25 cellular contexts compared by ENCODE assay signal in genomic region chrX:70234355-70234754, GRCh38. TPM values are rescaled to one million over a fixed set of nuclear protein-coding genes. Genes with fewer than 3 reads are reported as not detected.
A peak's percentile ranks its signal among the peaks of the same experiment; 100 is the strongest.
DNase-seq lines count a peak whose midpoint lies in the region; ATAC-seq, FAIRE-seq and TF ChIP-seq lines count a peak whose summit lies in the region.
"Had no signal": no experiment of that assay in that cellular context is flagged by ENCODE, and none has a peak within 500 bp of the region (broad histone marks: within the 10 kb centered on the region; RNA-seq: fewer than 3 reads in every experiment).

Gene AWAT1, plus strand, starts transcription at chrX:70234655. Its CDS starts 41 bp downstream, at chrX:70234696.

- no peak within 1 kb of the TSS for H2AFZ ChIP-seq in trophoblast cell (ENCODE audit: insufficient read depth, low read length, poor library complexity)
- H2AFZ ChIP-seq: GM23338 had no signal

- peak within 1 kb of the TSS; percentile 79 for H3K27ac Mint-ChIP-seq in stimulated activated naive CD8-positive, alpha-beta T cell treated with anti-CD3 and anti-CD28 coated beads, Interleukin-15, Interleukin-2, amounts not matched to agents 100 ng/mL and 50 ng/mL, for 24 hours
- H3K27ac Mint-ChIP-seq in activated naive CD8-positive, alpha-beta T cell treated with anti-CD3 and anti-CD28 coated beads for 36 hours = peak within 1 kb of the TSS; percentile 48
- H3K27ac Mint-ChIP-seq in Caco-2 (ENCODE audit: unreplicated experiment) = no peak within 1 kb of the TSS
- H3K27ac Mint-ChIP-seq: CD14-positive monocyte; CD4-positive, alpha-beta memory T cell; GM23338 had no signal

- no peaks in the 10 kb centered on the region for H3K79me2 ChIP-seq in trophoblast cell (ENCODE audit: control insufficient read depth, insufficient read depth, low read length, poor library complexity)

- H3K27me3 ChIP-seq in trophoblast cell (ENCODE audit: insufficient read depth, low read length) (no peaks in the 10 kb centered on the region), Caco-2 (replicated peaks; ENCODE audit: control insufficient read depth, insufficient read depth, low read length) (no peaks in the 10 kb centered on the region)

- peaks cover 54% of the 10 kb centered on the region for H3K4me1 Mint-ChIP-seq in stimulated activated naive CD8-positive, alpha-beta T cell treated with anti-CD3 and anti-CD28 coated beads, Interleukin-15, Interleukin-2, amounts not matched to agents 100 ng/mL and 50 ng/mL, for 24 hours (ENCODE audit: low read depth)
- peaks cover 18% of the 10 kb centered on the region for H3K4me1 Mint-ChIP-seq in activated naive CD8-positive, alpha-beta T cell treated with anti-CD3 and anti-CD28 coated beads for 36 hours
- H3K4me1 Mint-ChIP-seq in Caco-2 (ENCODE audit: low read depth, unreplicated experiment) = no peaks in the 10 kb centered on the region
- H3K4me1 Mint-ChIP-seq: CD4-positive, alpha-beta memory T cell; GM23338 had no signal

- H2AK5ac ChIP-seq in trophoblast cell (ENCODE audit: low read length) = no peak within 1 kb of the TSS

- H3K36me3 Mint-ChIP-seq in stimulated activated naive CD8-positive, alpha-beta T cell treated with anti-CD3 and anti-CD28 coated beads, Interleukin-15, Interleukin-2, amounts not matched to agents 100 ng/mL and 50 ng/mL, for 24 hours (ENCODE audit: low read depth) = peaks cover 4% of the 10 kb centered on the region
- H3K36me3 Mint-ChIP-seq in activated naive CD8-positive, alpha-beta T cell treated with anti-CD3 and anti-CD28 coated beads for 36 hours = peaks cover 1% of the 10 kb centered on the region
- H3K36me3 Mint-ChIP-seq in Caco-2 (ENCODE audit: insufficient read depth, unreplicated experiment) = no peaks in the 10 kb centered on the region
- H3K36me3 Mint-ChIP-seq: CD14-positive monocyte; CD4-positive, alpha-beta memory T cell had no signal

- no peaks in the 10 kb centered on the region for H3K9me3 Mint-ChIP-seq in stimulated activated naive CD8-positive, alpha-beta T cell treated with anti-CD3 and anti-CD28 coated beads, Interleukin-15, Interleukin-2, amounts not matched to agents 100 ng/mL and 50 ng/mL, for 24 hours
- H3K9me3 Mint-ChIP-seq in activated naive CD8-positive, alpha-beta T cell treated with anti-CD3 and anti-CD28 coated beads for 36 hours = no peaks in the 10 kb centered on the region
- no peaks in the 10 kb centered on the region for H3K9me3 Mint-ChIP-seq in Caco-2 (ENCODE audit: unreplicated experiment)
- H3K9me3 Mint-ChIP-seq: CD4-positive, alpha-beta memory T cell; GM23338 had no signal

- H3K18ac ChIP-seq in trophoblast cell (ENCODE audit: low read length) = no peak within 1 kb of the TSS

- no peak within 1 kb of the TSS for H3K23ac ChIP-seq in trophoblast cell (ENCODE audit: low read length)

- H4K8ac ChIP-seq in trophoblast cell (ENCODE audit: low read depth, low read length) = no peak within 1 kb of the TSS

- H2BK5ac ChIP-seq in trophoblast cell (ENCODE audit: low read depth, low read length, poor library complexity) = no peak within 1 kb of the TSS

- peak within 1 kb of the TSS; percentile 39 for H3K4me3 Mint-ChIP-seq in stimulated activated naive CD8-positive, alpha-beta T cell treated with anti-CD3 and anti-CD28 coated beads, Interleukin-15, Interleukin-2, amounts not matched to agents 100 ng/mL and 50 ng/mL, for 24 hours
- H3K4me3 Mint-ChIP-seq in activated naive CD8-positive, alpha-beta T cell treated with anti-CD3 and anti-CD28 coated beads for 36 hours = no peak within 1 kb of the TSS
- H3K4me3 Mint-ChIP-seq in Caco-2 (ENCODE audit: unreplicated experiment) = no peak within 1 kb of the TSS
- H3K4me3 Mint-ChIP-seq: CD14-positive monocyte; CD4-positive, alpha-beta memory T cell; GM23338 had no signal

- POLR2A ChIA-PET in Caco-2 (lab: Charles Lee) = no interaction called here

- CTCF ChIA-PET in Caco-2 (lab: Charles Lee) = no interaction called here

- H3K4ac ChIP-seq in trophoblast cell (ENCODE audit: low read depth, low read length) = no peak within 1 kb of the TSS

- no TSS peak for BruUV-seq in Caco-2 (replicated peaks; lab: Mats Ljungman, UMichigan)

- no peak for DNase-seq in stimulated activated naive CD8-positive, alpha-beta T cell treated with anti-CD3 and anti-CD28 coated beads, Interleukin-15, Interleukin-2, amounts not matched to agents 100 U/mL and 50 U/mL, for 24 hours
- no peak for DNase-seq in activated naive CD8-positive, alpha-beta T cell treated with anti-CD3 and anti-CD28 coated beads for 36 hours
- DNase-seq in trophoblast cell (peak; percentile 15 to 19), Caco-2 (no peak), RCC 7860 (ENCODE audit: low spot score) (no peak), NCI-H1930 (lab: John Stamatoyannopoulos, UW) (no peak)
- DNase-seq: 8988T; Calu3; CD4-positive, alpha-beta memory T cell; DMS 273 treated with DMSO at 0.1 percent for 48 hours; DMS53; DND-41; EL; HCEC 1CT had no signal

- no peak for ATAC-seq in stimulated activated naive CD8-positive, alpha-beta T cell treated with anti-CD3 and anti-CD28 coated beads, Interleukin-15, Interleukin-2, amounts not matched to agents 100 U/mL and 50 U/mL, for 24 hours
- ATAC-seq: GM23338 had no signal

- H3K4me3 ChIP-seq in trophoblast cell (ENCODE audit: low read depth, low read length) (no peak within 1 kb of the TSS), Caco-2 (ENCODE audit: low read depth, low read length) (no peak within 1 kb of the TSS)
- H3K4me3 ChIP-seq: BLaER1, GM23338 had no signal

- no peak within 1 kb of the TSS for H2BK12ac ChIP-seq in trophoblast cell (ENCODE audit: low read length)

- H2BK120ac ChIP-seq in trophoblast cell (ENCODE audit: insufficient read depth, low read length, poor library complexity) = no peak within 1 kb of the TSS

- intact Hi-C loops in Caco-2 (cut with micrococcal nuclease; ENCODE audit: unreplicated experiment) = no loop called here

- WGBS in trophoblast cell (ENCODE audit: extremely low coverage, insufficient coverage, insufficient read length) = no CpG with 5 or more reads among the region's 3 CpGs

- H3K14ac ChIP-seq in trophoblast cell (ENCODE audit: low read length) = no peak within 1 kb of the TSS

- no peaks in the 10 kb centered on the region for H3K4me1 ChIP-seq in trophoblast cell (ENCODE audit: control insufficient read depth in 1 of 2, insufficient read depth in 2 of 2, low read length in 2 of 2)
- no peaks in the 10 kb centered on the region for H3K4me1 ChIP-seq in Caco-2
- H3K4me1 ChIP-seq: BLaER1 had no signal

- no peak for FAIRE-seq in RCC 7860 (lab: Jason Lieb, UNC)
- FAIRE-seq: G401.6, GM12891, GM18507, H54 had no signal

- TF ChIP-seq CTCF in Caco-2 (IDR thresholded peaks at IDR 0.05; ENCODE audit: insufficient read depth in 1 of 2, low read depth in 1 of 2, low read length in 1 of 2, severe bottlenecking in 1 of 2, unreplicated experiment in 1 of 2) = no peak

- H3K79me1 ChIP-seq in trophoblast cell (ENCODE audit: low read length) = no peaks in the 10 kb centered on the region

- no peak within 1 kb of the TSS for H4K12ac ChIP-seq in trophoblast cell (ENCODE audit: low read depth, low read length)

- no peak within 1 kb of the TSS for H4K91ac ChIP-seq in trophoblast cell (ENCODE audit: low read depth, low read length)

- H3K36me3 ChIP-seq in trophoblast cell (ENCODE audit: control insufficient read depth in 1 of 2, insufficient read depth in 2 of 2, low read length in 2 of 2) (no peaks in the 10 kb centered on the region), Caco-2 (ENCODE audit: control insufficient read depth, insufficient read depth, low read length) (no peaks in the 10 kb centered on the region)
- H3K36me3 ChIP-seq: BLaER1 had no signal

- H3K27me3 Mint-ChIP-seq in stimulated activated naive CD8-positive, alpha-beta T cell treated with anti-CD3 and anti-CD28 coated beads, Interleukin-15, Interleukin-2, amounts not matched to agents 100 ng/mL and 50 ng/mL, for 24 hours = peaks cover 3% of the 10 kb centered on the region
- no peaks in the 10 kb centered on the region for H3K27me3 Mint-ChIP-seq in activated naive CD8-positive, alpha-beta T cell treated with anti-CD3 and anti-CD28 coated beads for 36 hours
- H3K27me3 Mint-ChIP-seq in Caco-2 (ENCODE audit: insufficient read depth, unreplicated experiment) = no peaks in the 10 kb centered on the region
- H3K27me3 Mint-ChIP-seq: CD4-positive, alpha-beta memory T cell had no signal

- no peak within 1 kb of the TSS for H3K27ac ChIP-seq in trophoblast cell (ENCODE audit: low read depth, low read length)
- H3K27ac ChIP-seq: BLaER1 had no signal

- no peak within 1 kb of the TSS for H3K4me2 ChIP-seq in trophoblast cell (ENCODE audit: low read length)
- H3K4me2 ChIP-seq: BLaER1, GM23338 had no signal

- H3K9ac ChIP-seq in trophoblast cell (ENCODE audit: low read length) = no peak within 1 kb of the TSS
- H3K9ac ChIP-seq: BLaER1 had no signal

- H3K9me3 ChIP-seq in trophoblast cell (ENCODE audit: insufficient read depth, low read depth, low read length) (no peaks in the 10 kb centered on the region), Caco-2 (no peaks in the 10 kb centered on the region)
- H3K9me3 ChIP-seq: BLaER1 had no signal

RNA-seq across cellular contexts. Expression of gene AWAT1, which starts in this region (rescaled TPM):
- not detected for total RNA-seq in activated naive CD8-positive, alpha-beta T cell treated with anti-CD3 and anti-CD28 coated beads for 36 hours
- not detected in 2 replicates for polyA plus RNA-seq in trophoblast cell (2013)
- total RNA-seq in Caco-2 (2022) = not detected in 2 replicates
- total RNA-seq: A673; Calu3; CD4-positive, alpha-beta memory T cell; GM23338; HT-29 had no signal
- polyA plus RNA-seq: AG04450; CD14-positive monocyte; CD4-positive, alpha-beta memory T cell; GM23338 had no signal

Comparison
In these comparisons a context has a peak if more than half of its experiments do, and no peak if none do; other contexts are left out.
1. DNase-seq: peak in trophoblast cell (2 of 2); none in stimulated activated naive CD8-positive, alpha-beta T cell treated with anti-CD3 and anti-CD28 coated beads, Interleukin-15, Interleukin-2, amounts not matched to agents 100 U/mL and 50 U/mL, for 24 hours (single experiment), activated naive CD8-positive, alpha-beta T cell treated with anti-CD3 and anti-CD28 coated beads for 36 hours (single experiment), Caco-2 (0 of 2), RCC 7860 (single experiment) and NCI-H1930 (0 of 2).